In the genomic region with DNA sequence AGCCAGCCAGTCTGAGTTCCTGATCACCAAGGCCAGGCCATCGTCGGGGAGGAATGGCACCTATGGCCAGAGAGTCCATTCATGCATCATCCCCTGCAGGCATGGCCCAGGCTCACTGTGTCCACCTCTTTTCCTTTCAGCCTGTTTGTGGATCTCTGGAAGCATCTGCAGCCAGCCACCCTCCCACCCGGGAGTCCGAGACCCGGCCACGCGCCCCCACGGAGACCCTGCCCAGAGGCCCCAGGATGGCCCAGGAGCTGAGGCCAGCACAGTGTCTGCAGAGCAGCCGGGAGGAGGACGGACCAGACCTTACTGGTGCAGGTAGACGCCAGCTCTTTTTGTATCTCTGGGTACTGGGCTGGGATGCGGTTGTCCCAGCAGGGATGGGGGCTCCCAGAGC, we compare ENCODE assay signal across 2 cellular contexts.
TF ChIP-seq lines count a peak whose summit lies in the region.

No MANE protein-coding gene starts in this region.

TF ChIP-seq in IMR-90, 13 proteins besides CTCF, POLR2A, EP300 and RAD21:
- TF ChIP-seq BHLHE40 (IDR thresholded peaks at IDR 0.05; ENCODE audit: low read depth, low read length) = no peak
- no peak for TF ChIP-seq RFX5 (IDR thresholded peaks at IDR 0.05; ENCODE audit: low read depth, low read length)
- TF ChIP-seq FOS (IDR thresholded peaks at IDR 0.05; ENCODE audit: low read depth, low read length) = no peak
- no peak for TF ChIP-seq NFE2L2 (IDR thresholded peaks at IDR 0.05; ENCODE audit: low read depth, low read length)
- no peak for TF ChIP-seq CEBPB (IDR thresholded peaks at IDR 0.05; ENCODE audit: low read depth, low read length)
- TF ChIP-seq, protein P1, sequence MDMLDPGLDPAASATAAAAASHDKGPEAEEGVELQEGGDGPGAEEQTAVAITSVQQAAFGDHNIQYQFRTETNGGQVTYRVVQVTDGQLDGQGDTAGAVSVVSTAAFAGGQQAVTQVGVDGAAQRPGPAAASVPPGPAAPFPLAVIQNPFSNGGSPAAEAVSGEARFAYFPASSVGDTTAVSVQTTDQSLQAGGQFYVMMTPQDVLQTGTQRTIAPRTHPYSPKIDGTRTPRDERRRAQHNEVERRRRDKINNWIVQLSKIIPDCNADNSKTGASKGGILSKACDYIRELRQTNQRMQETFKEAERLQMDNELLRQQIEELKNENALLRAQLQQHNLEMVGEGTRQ (IDR thresholded peaks at IDR 0.05; ENCODE audit: low read depth, low read length) = no peak
- no peak for TF ChIP-seq RCOR1 (IDR thresholded peaks at IDR 0.05; ENCODE audit: insufficient replicate concordance, low read length)
- TF ChIP-seq MAFK (IDR thresholded peaks at IDR 0.05; ENCODE audit: low read depth, low read length) = no peak
- TF ChIP-seq MAZ (IDR thresholded peaks at IDR 0.05; ENCODE audit: borderline replicate concordance, low read depth, low read length) = no peak
- no peak for TF ChIP-seq MXI1 (IDR thresholded peaks at IDR 0.05; ENCODE audit: borderline replicate concordance, low read depth, low read length)
- no peak for TF ChIP-seq CHD1 (IDR thresholded peaks at IDR 0.05; ENCODE audit: low read depth, low read length)
- no peak for TF ChIP-seq ELK1 (IDR thresholded peaks at IDR 0.05; ENCODE audit: borderline replicate concordance, low read depth, low read length)
- no peak for TF ChIP-seq SMC3 (IDR thresholded peaks at IDR 0.05; ENCODE audit: low read depth, low read length)

TF ChIP-seq in H1, 55 proteins besides CTCF, POLR2A, EP300 and RAD21:
- no peak for TF ChIP-seq SIRT6 (IDR thresholded peaks at IDR 0.05; ENCODE audit: low read length)
- TF ChIP-seq SAP30 (IDR thresholded peaks at IDR 0.05; ENCODE audit: insufficient read depth, insufficient replicate concordance, low read length) = no peak
- no peak for TF ChIP-seq CTBP2 (IDR thresholded peaks at IDR 0.05; ENCODE audit: borderline replicate concordance, insufficient read depth, insufficient read length, low read length)
- TF ChIP-seq POU5F1 (IDR thresholded peaks at IDR 0.05; ENCODE audit: low read depth, low read length) = no peak
- TF ChIP-seq JUN (IDR thresholded peaks at IDR 0.05; ENCODE audit: low read depth, low read length) = no peak
- TF ChIP-seq SP1 (IDR thresholded peaks at IDR 0.05; ENCODE audit: low read depth, low read length) = no peak
- TF ChIP-seq EZH2 (IDR thresholded peaks at IDR 0.05; ENCODE audit: low read depth, low read length, severe bottlenecking) = no peak
TF ChIP-seq in H1: peak in this region for 0.
